1 cellular context compared by ENCODE assay signal in the genomic region with DNA sequence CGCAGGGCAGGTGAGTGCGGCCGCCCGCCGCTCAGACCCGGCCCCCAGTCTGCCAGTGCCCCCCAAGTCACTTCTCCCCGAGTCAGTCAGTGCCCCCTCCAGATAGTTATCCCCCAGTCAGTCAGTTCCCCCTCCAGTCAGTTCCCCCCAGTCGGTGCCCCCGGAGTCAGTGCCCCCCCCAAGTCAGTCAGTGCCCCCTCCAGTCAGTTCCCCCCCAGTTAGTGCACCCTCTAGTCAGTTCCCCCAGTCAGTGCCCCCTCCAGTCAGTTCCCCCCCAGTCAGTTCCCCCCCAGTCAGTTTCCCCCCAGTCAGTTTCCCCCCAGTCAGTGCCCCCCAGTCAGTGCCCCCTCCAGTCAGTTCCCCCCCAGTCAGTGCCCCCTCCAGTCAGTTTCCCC.
TF ChIP-seq lines count a peak whose summit lies in the region.

No MANE protein-coding gene starts in this region.

TF ChIP-seq in GM23338, 12 proteins besides CTCF, POLR2A, EP300 and RAD21 (continued from another document):
- TF ChIP-seq CREB1 (CRISPR knock-in tag; IDR thresholded peaks at IDR 0.05; ENCODE audit: low read depth), result no peak
